ENCODE assay signal across 8 cellular contexts in the genomic region with DNA sequence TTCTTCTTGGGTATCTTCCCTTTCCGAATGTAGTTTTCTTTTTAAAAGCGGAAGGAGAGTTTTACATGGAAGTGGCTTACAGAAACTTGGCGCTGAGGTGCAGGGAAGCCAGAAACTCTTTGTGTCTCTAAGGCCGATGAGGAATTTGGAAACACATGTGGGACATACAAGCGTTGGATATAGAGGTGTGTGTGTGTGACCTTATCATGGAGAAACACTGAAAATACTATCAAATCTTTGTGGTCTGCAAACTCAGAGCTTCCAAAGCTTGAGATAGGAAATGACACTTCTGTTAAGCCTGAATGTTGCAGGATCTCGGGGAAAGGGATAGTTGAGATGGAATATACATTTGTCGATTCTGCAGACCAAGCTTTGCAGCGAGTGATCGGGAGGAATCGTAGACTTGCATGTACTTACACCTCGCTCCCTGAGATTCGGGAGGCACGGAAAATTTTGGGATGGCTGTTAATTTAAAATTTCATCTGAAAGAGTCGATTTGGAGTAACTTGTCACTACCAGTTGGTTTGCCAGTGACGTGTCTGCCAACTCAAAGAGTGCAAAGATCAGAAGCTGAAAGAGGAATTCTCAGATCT. TPM values are rescaled to one million over a fixed set of nuclear protein-coding genes. Genes with fewer than 3 reads are reported as not detected.
DNase-seq lines count a peak whose midpoint lies in the region; ATAC-seq and TF ChIP-seq lines count a peak whose summit lies in the region.

No MANE protein-coding gene starts in this region.

- WGBS in SK-N-SH (ENCODE audit: low lambda C conversion rate), result 3% methylated on average over 15 of the region's 15 CpGs
- WGBS in endodermal cell (ENCODE audit: insufficient coverage in 1 of 2, insufficient read length in 1 of 2), 2 experiments, result 2 to 3% methylated on average over 14 to 15 of the region's 15 CpGs

- H3K4me3 Mint-ChIP-seq in CD8-positive, alpha-beta T cell, result peak overlapping the region; percentile 96
- H3K4me3 Mint-ChIP-seq in endodermal cell (peak overlapping the region; percentile 75), naive B cell (peak overlapping the region; percentile 88 to 96 (median 93))

- H3K36me3 ChIP-seq in CD8-positive, alpha-beta T cell (ENCODE audit: insufficient read depth, low read length), result no peaks in the 10 kb centered on the region
- H3K36me3 ChIP-seq in HEK293 (ENCODE audit: control insufficient read depth in 2 of 2, insufficient read depth in 1 of 2, low read length in 2 of 2) (no peaks in the 10 kb centered on the region), SK-N-SH (replicated peaks in 1 of 2; ENCODE audit: control insufficient read depth in 1 of 2, insufficient read depth in 2 of 2, low read length in 1 of 2) (no peaks in the 10 kb centered on the region), endodermal cell (ENCODE audit: control insufficient read depth, insufficient read depth, low read length) (no peaks in the 10 kb centered on the region)

- no peaks in the 10 kb centered on the region for H3K9me3 Mint-ChIP-seq in CD8-positive, alpha-beta T cell
- H3K9me3 Mint-ChIP-seq in endodermal cell (no peaks in the 10 kb centered on the region), naive B cell (no peaks in the 10 kb centered on the region)

- H3K9ac ChIP-seq in SK-N-SH (peak overlapping the region; percentile 80), endodermal cell (ENCODE audit: extremely low read depth, low read length, poor library complexity, severe bottlenecking) (peak overlapping the region; percentile 58)

- ATAC-seq in CD8-positive, alpha-beta T cell, result no peak
- ATAC-seq in naive B cell (ENCODE audit: low read depth in 2 of 2) (no peak), HG03135 (IDR thresholded peaks at IDR 0.05; ENCODE audit: unreplicated experiment) (no peak)

- peaks cover 6% of the 10 kb centered on the region for H3K36me3 Mint-ChIP-seq in CD8-positive, alpha-beta T cell
- H3K36me3 Mint-ChIP-seq in endodermal cell (ENCODE audit: low read depth), result no peaks in the 10 kb centered on the region
- no peaks in the 10 kb centered on the region for H3K36me3 Mint-ChIP-seq in naive B cell

- intact Hi-C loops in CD8-positive, alpha-beta T cell (cut with DNase I, micrococcal nuclease), result loop anchor here (2.0 to 10.0 kb wide), 12 partner anchors 133 to 1208 kb away; a partner anchor contains a TSS

- H3K9me2 ChIP-seq in SK-N-SH, result no peaks in the 10 kb centered on the region

- no peaks in the 10 kb centered on the region for H3K27me3 Mint-ChIP-seq in CD8-positive, alpha-beta T cell (ENCODE audit: low read depth)
- H3K27me3 Mint-ChIP-seq in endodermal cell (ENCODE audit: insufficient read depth), result peaks cover 29% of the 10 kb centered on the region
- no peaks in the 10 kb centered on the region for H3K27me3 Mint-ChIP-seq in naive B cell

- no peak for TF ChIP-seq RAD21 in SK-N-SH (IDR thresholded peaks at IDR 0.05; ENCODE audit: low read length)

- POLR2A ChIA-PET in CD8-positive, alpha-beta T cell (lab: Charles Lee), result interaction anchor here (0.9 to 1.6 kb wide), 5 partner anchors 16 to 243 kb away, joined by 3 to 6 read pairs (median 3); no protein-coding TSS in a partner anchor
- POLR2A ChIA-PET in HEK293 (lab: Yijun Ruan, JAX), result interaction anchor here (1.4 kb wide), 1 partner anchor 13 kb away, joined by 3 read pairs; no protein-coding TSS in a partner anchor
- POLR2A ChIA-PET in SK-N-SH (lab: Yijun Ruan, JAX), result interaction anchor here (0.7 kb wide), 1 partner anchor 22 kb away, joined by 4 read pairs; no protein-coding TSS in a partner anchor

- H3K27me3 ChIP-seq in CD8-positive, alpha-beta T cell (ENCODE audit: insufficient read depth, low read length), result no peaks in the 10 kb centered on the region
- no peaks in the 10 kb centered on the region for H3K27me3 ChIP-seq in SK-N-SH (ENCODE audit: insufficient read depth)
- no peaks in the 10 kb centered on the region for H3K27me3 ChIP-seq in endodermal cell (ENCODE audit: control insufficient read depth, insufficient read depth, low read length, poor library complexity, severe bottlenecking)

- H3K9me3 ChIP-seq in CD8-positive, alpha-beta T cell (ENCODE audit: low read length), result no peaks in the 10 kb centered on the region
- H3K9me3 ChIP-seq in HEK293 (ENCODE audit: control insufficient read depth, insufficient read depth, low read depth, low read length) (no peaks in the 10 kb centered on the region), SK-N-SH (no peaks in the 10 kb centered on the region), endodermal cell (ENCODE audit: control insufficient read depth, low read length) (no peaks in the 10 kb centered on the region)

- no peak for TF ChIP-seq CTCF in CD8-positive, alpha-beta T cell (IDR thresholded peaks at IDR 0.05)
- TF ChIP-seq CTCF in HEK293 (tag by site-specific recombination; IDR thresholded peaks at IDR 0.05), result no peak
- TF ChIP-seq CTCF in SK-N-SH (IDR thresholded peaks at IDR 0.05), result no peak
- TF ChIP-seq CTCF in endodermal cell (conservative IDR thresholded peaks at IDR 0.05), result no peak

- H3K79me2 ChIP-seq in SK-N-SH (ENCODE audit: insufficient read depth), result peaks cover 50% of the 10 kb centered on the region

- no peak for DNase-seq in CD8-positive, alpha-beta T cell
- DNase-seq in SK-N-SH (peak; percentile 39), endodermal cell (no peak), naive B cell (no peak), Ammon's horn (ENCODE audit: low spot score) (no peak), HK-2 (ENCODE audit: unreplicated experiment) (no peak)

- peak overlapping the region; percentile 62 for H3K27ac ChIP-seq in CD8-positive, alpha-beta T cell (ENCODE audit: low read depth, low read length)
- peak overlapping the region; percentile 89 for H3K27ac ChIP-seq in HEK293 (ENCODE audit: extremely low read depth, low read depth, low read length)
- peak overlapping the region; percentile 60 to 89 for H3K27ac ChIP-seq in SK-N-SH (ENCODE audit: low read depth in 2 of 2, low read length in 1 of 2)
- H3K27ac ChIP-seq in endodermal cell (ENCODE audit: low read depth, low read length), result peak overlapping the region; percentile 64

- peaks cover 26% of the 10 kb centered on the region for H3K4me1 ChIP-seq in CD8-positive, alpha-beta T cell (ENCODE audit: insufficient read depth, low read length)
- H3K4me1 ChIP-seq in HEK293 (ENCODE audit: control insufficient read depth, insufficient read depth, low read length) (peaks cover 6% of the 10 kb centered on the region; the same call in 1 of the 2 replicates), SK-N-SH (ENCODE audit: control insufficient read depth in 1 of 2, insufficient read depth in 2 of 2, low read depth in 1 of 2, low read length in 1 of 2) (peaks cover 14 to 18% of the 10 kb centered on the region in 2 experiments; a peak in 3 of 4 replicates), endodermal cell (ENCODE audit: control insufficient read depth, insufficient read depth, low read length) (no peaks in the 10 kb centered on the region)

- H3K4me2 ChIP-seq in SK-N-SH, result peak overlapping the region; percentile 91

- peak overlapping the region; percentile 84 for H2AFZ ChIP-seq in SK-N-SH (ENCODE audit: low read depth)

- peaks cover 41% of the 10 kb centered on the region for H3K4me1 Mint-ChIP-seq in CD8-positive, alpha-beta T cell (ENCODE audit: low read depth)
- H3K4me1 Mint-ChIP-seq in endodermal cell (peaks cover 9% of the 10 kb centered on the region), naive B cell (peaks cover 13 to 19% (median 17%) of the 10 kb centered on the region in 3 donors)

- H3K27ac Mint-ChIP-seq in CD8-positive, alpha-beta T cell, result peak overlapping the region; percentile 91
- H3K27ac Mint-ChIP-seq in endodermal cell (peak overlapping the region; percentile 28), naive B cell (peak overlapping the region; percentile 67 to 94 (median 92))

- H4K20me1 ChIP-seq in SK-N-SH (ENCODE audit: insufficient read depth), result peaks cover 5% of the 10 kb centered on the region; the same call in 1 of the 2 replicates

- H3K4me3 ChIP-seq in CD8-positive, alpha-beta T cell (ENCODE audit: low read depth, low read length), result peak overlapping the region; percentile 68
- H3K4me3 ChIP-seq in HEK293 (ENCODE audit: low read depth, low read length) (peak overlapping the region; percentile 98), SK-N-SH (ENCODE audit: low read depth in 2 of 2, low read length in 1 of 2) (peak overlapping the region; percentile 78 to 89), endodermal cell (ENCODE audit: low read length) (peak overlapping the region; percentile 90)

- TF ChIP-seq EP300 in SK-N-SH (IDR thresholded peaks at IDR 0.05; ENCODE audit: borderline replicate concordance in 1 of 2, low read depth in 1 of 2, low read length in 1 of 2), result no peak

- CTCF ChIA-PET in CD8-positive, alpha-beta T cell (lab: Charles Lee), result interaction anchor here (0.6 to 1.5 kb wide), 4 partner anchors 13 to 266 kb away, joined by 3 to 5 read pairs (median 4); no protein-coding TSS in a partner anchor
- CTCF ChIA-PET in HEK293 (lab: Yijun Ruan, JAX) (interaction anchor here (0.6 to 1.2 kb wide), 2 partner anchors 30 to 306 kb away, joined by 4 read pairs; no protein-coding TSS in a partner anchor), SK-N-SH (lab: Yijun Ruan, JAX) (interaction anchor here (1.0 to 1.6 kb wide), 4 partner anchors 10 to 50 kb away, joined by 3 to 6 read pairs (median 4); no protein-coding TSS in a partner anchor)

- peaks cover 24% of the 10 kb centered on the region for H3F3A ChIP-seq in SK-N-SH (replicated peaks; ENCODE audit: insufficient read depth)

TF ChIP-seq in HEK293, 187 proteins besides CTCF, POLR2A, EP300 and RAD21 (continues in another document):
- no peak for TF ChIP-seq ZNF560 (tag by site-specific recombination; IDR thresholded peaks at IDR 0.05; ENCODE audit: borderline replicate concordance)

TF ChIP-seq in SK-N-SH, 30 proteins besides CTCF, POLR2A, EP300 and RAD21 (continues in another document):
- no peak for TF ChIP-seq MEF2A (IDR thresholded peaks at IDR 0.05; ENCODE audit: borderline replicate concordance, low read depth)
- TF ChIP-seq, protein P1, sequence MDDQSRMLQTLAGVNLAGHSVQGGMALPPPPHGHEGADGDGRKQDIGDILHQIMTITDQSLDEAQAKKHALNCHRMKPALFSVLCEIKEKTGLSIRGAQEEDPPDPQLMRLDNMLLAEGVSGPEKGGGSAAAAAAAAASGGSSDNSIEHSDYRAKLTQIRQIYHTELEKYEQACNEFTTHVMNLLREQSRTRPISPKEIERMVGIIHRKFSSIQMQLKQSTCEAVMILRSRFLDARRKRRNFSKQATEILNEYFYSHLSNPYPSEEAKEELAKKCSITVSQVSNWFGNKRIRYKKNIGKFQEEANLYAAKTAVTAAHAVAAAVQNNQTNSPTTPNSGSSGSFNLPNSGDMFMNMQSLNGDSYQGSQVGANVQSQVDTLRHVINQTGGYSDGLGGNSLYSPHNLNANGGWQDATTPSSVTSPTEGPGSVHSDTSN (IDR thresholded peaks at IDR 0.05), result no peak

RNA-seq across cellular contexts. Expression of a gene that starts 1.0 kb away (rescaled TPM):
- total RNA-seq in CD8-positive, alpha-beta T cell, result 10 to 100 TPM; 19.0 to 22.7 TPM
- polyA plus RNA-seq in SK-N-SH (2012; rRNA removed), result 9.7 and 13.4 TPM in 2 replicates
- 10.7 and 10.8 TPM in 2 replicates for polyA plus RNA-seq in SK-N-SH (2012; cell fraction: cytosol; rRNA removed)
- polyA plus RNA-seq in SK-N-SH (2012; cell fraction: nucleus; rRNA removed), result 20.6 and 30.1 TPM in 2 replicates
- 10 to 100 TPM; 21.7 to 36.1 TPM for total RNA-seq in endodermal cell
- 41.1 TPM for polyA plus RNA-seq in endodermal cell (2013, experiment 1 of 2)
- polyA plus RNA-seq in endodermal cell (2013, experiment 2 of 2), result 42.3 TPM
- 1 to 10 TPM; 2.3 to 5.8 (median 3.0) TPM for polyA plus RNA-seq in naive B cell (ENCODE audit: low read depth in 6 of 6)

Comparison
In these comparisons a context has a peak if more than half of its experiments do, and no peak if none do; other contexts are left out.
1. H3K27ac Mint-ChIP-seq: peak in every context shown above with its lines; median percentile 92 in naive B cell; 91 in CD8-positive, alpha-beta T cell; 28 in endodermal cell.